Comparison of ENCODE assay signal across 8 cellular contexts in the genomic region with DNA sequence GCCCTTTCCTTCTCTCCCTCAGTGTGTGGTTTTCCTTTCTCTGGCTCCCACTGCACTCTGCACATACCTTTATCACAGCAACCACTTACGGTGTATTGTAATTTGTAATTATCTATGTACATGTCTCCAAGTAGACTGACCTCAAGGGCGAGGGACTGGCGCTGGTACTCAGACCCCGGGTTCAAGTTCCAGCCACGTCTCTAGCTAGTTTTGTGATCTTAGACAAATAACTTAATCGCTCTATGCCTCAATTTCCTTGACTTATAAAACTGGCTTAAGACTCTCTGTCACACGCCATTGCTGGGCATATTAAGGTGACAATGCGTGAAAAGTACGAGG. TPM values are rescaled to one million over a fixed set of nuclear protein-coding genes. Genes with fewer than 3 reads are reported as not detected.
A peak's percentile ranks its signal among the peaks of the same experiment; 100 is the strongest.
DNase-seq lines count a peak whose midpoint lies in the region; ATAC-seq and TF ChIP-seq lines count a peak whose summit lies in the region.

No MANE protein-coding gene starts in this region.

- H3K4me3 ChIP-seq in gastroesophageal sphincter (peak overlapping the region; percentile 84 to 98), skin epidermis (peak overlapping the region; percentile 26 to 96 (median 83))

- H3K4me3 Mint-ChIP-seq in H9 (peak overlapping the region; percentile 88), T-cell (peak overlapping the region; percentile 87 to 92 (median 90))

- H3K56ac ChIP-seq in H9 (ENCODE audit: insufficient read length, low read depth, low read length): no peak overlapping the region

- H3K14ac ChIP-seq in H9 (ENCODE audit: insufficient read depth, low read length): peak overlapping the region; percentile 8; the same call in 1 of the 2 replicates

- peaks cover 10% of the 10 kb centered on the region for H3K23me2 ChIP-seq in H9 (ENCODE audit: insufficient read length, low read depth, low read length, poor library complexity, severe bottlenecking)

- H3K9me3 ChIP-seq in H9 (ENCODE audit: control insufficient read depth, low read depth, low read length) (no peaks in the 10 kb centered on the region), gastroesophageal sphincter (no peaks in the 10 kb centered on the region)

- no peaks in the 10 kb centered on the region for H3K27me3 ChIP-seq in H9 (ENCODE audit: insufficient read depth, low read length)
- H3K27me3 ChIP-seq in gastroesophageal sphincter: no peaks in the 10 kb centered on the region

- no peak overlapping the region for H2BK120ac ChIP-seq in H9 (ENCODE audit: low read depth, low read length, poor library complexity, severe bottlenecking)

- H2BK12ac ChIP-seq in H9 (ENCODE audit: insufficient read length, low read depth, low read length): peak overlapping the region; percentile 60

- no peak overlapping the region for H4K91ac ChIP-seq in H9 (ENCODE audit: insufficient read length, low read depth, low read length)

- ATAC-seq in T-cell (replicated peaks in 1 of 4) (no peak), gastroesophageal sphincter (no peak), GM18909 (IDR thresholded peaks at IDR 0.05; ENCODE audit: poor library complexity, unreplicated experiment) (no peak), HG02981 (IDR thresholded peaks at IDR 0.05; ENCODE audit: unreplicated experiment) (no peak)

- CTCF ChIA-PET in T-cell (lab: Charles Lee): interaction anchor here (0.6 to 2.0 kb wide), 4 partner anchors 10 to 26 kb away, joined by 4 to 14 read pairs (median 6); no protein-coding TSS in a partner anchor

- H3K9ac ChIP-seq in H9 (ENCODE audit: extremely low read depth, insufficient read length, low read length): peak overlapping the region; percentile 85

- H3K27ac Mint-ChIP-seq in H9 (peak overlapping the region; percentile 97 to 98 (median 98)), T-cell (peak overlapping the region; percentile 95 to 96)

- H2BK15ac ChIP-seq in H9 (ENCODE audit: low read depth, low read length): no peak overlapping the region

- peak overlapping the region; percentile 76 for H2AK5ac ChIP-seq in H9 (ENCODE audit: insufficient read length, low read length)

- H3T11ph ChIP-seq in H9 (ENCODE audit: low read length): no peak overlapping the region

- peak overlapping the region; percentile 47 for H2BK5ac ChIP-seq in H9 (ENCODE audit: insufficient read length, low read length)

- peaks cover 5% of the 10 kb centered on the region for H3K79me1 ChIP-seq in H9 (ENCODE audit: insufficient read depth, low read depth, low read length, poor library complexity, severe bottlenecking)

- H3K4me2 ChIP-seq in H9 (ENCODE audit: insufficient read depth, insufficient read length, low read length): peak overlapping the region; percentile 94

- peaks cover 0 to 2% of the 10 kb centered on the region in 2 experiments; a peak in 1 of 5 replicates for H3K9me3 Mint-ChIP-seq in H9
- H3K9me3 Mint-ChIP-seq in T-cell: no peaks in the 10 kb centered on the region

- no peak for DNase-seq in H9
- peak in 1 of 34 experiments; percentile 5 for DNase-seq in T-cell
- no peak for DNase-seq in NOMO-1 treated with DMSO at 0.1 percent for 48 hours (lab: John Stamatoyannopoulos, UW; ENCODE audit: unreplicated experiment)
- DNase-seq in DMS153 (lab: John Stamatoyannopoulos, UW): no peak

- H3K4me1 ChIP-seq in H9 (ENCODE audit: insufficient read depth, low read length): peaks cover 5% of the 10 kb centered on the region
- H3K4me1 ChIP-seq in gastroesophageal sphincter: peaks cover 0 to 41% (median 12%) of the 10 kb centered on the region in 3 donors

- H3K4me1 Mint-ChIP-seq in H9: peaks cover 28 to 47% of the 10 kb centered on the region in 2 experiments
- H3K4me1 Mint-ChIP-seq in T-cell: peaks cover 22 to 41% (median 31%) of the 10 kb centered on the region in 3 donors

- no peak overlapping the region for H2AFZ ChIP-seq in H9 (ENCODE audit: low read length)

- peak overlapping the region; percentile 72 for H4K5ac ChIP-seq in H9 (ENCODE audit: insufficient read length, low read depth, low read length)

- H3K36me3 ChIP-seq in gastroesophageal sphincter: peaks cover 0 to 6% of the 10 kb centered on the region in 2 donors

- no peak for TF ChIP-seq POLR2A in gastroesophageal sphincter (IDR thresholded peaks at IDR 0.05)

- no peak overlapping the region; the same call in 1 of the 2 replicates for H3K4ac ChIP-seq in H9 (ENCODE audit: low read depth, low read length)

- no peak overlapping the region for H3K18ac ChIP-seq in H9 (ENCODE audit: insufficient read length, low read depth, low read length)

- no peak overlapping the region for H2BK20ac ChIP-seq in H9 (ENCODE audit: low read depth, low read length, poor library complexity, severe bottlenecking)

- no peak overlapping the region for H4K8ac ChIP-seq in H9 (replicated peaks; ENCODE audit: insufficient read length, low read depth, low read length)

- H3K27me3 Mint-ChIP-seq in H9 (ENCODE audit: low read depth) (no peaks in the 10 kb centered on the region; the same call in 1 of the 2 replicates), T-cell (no peaks in the 10 kb centered on the region)

- H3K27ac ChIP-seq in H9 (ENCODE audit: insufficient read length, low read depth, low read length) (peak overlapping the region; percentile 84), gastroesophageal sphincter (peak overlapping the region; percentile 8 to 100 (median 98)), skin epidermis (peak overlapping the region in 19 of 21 experiments; percentile 43 to 100 (median 97))

- WGBS in H9 (ENCODE audit: extremely low coverage, insufficient read length, low lambda C conversion rate): no CpG with 5 or more reads among the region's 9 CpGs
- 15 to 37% methylated on average over 4 to 9 of the region's 9 CpGs for WGBS in gastroesophageal sphincter (ENCODE audit: low coverage in 1 of 2), 2 donors

- TF ChIP-seq EP300 in gastroesophageal sphincter (IDR thresholded peaks at IDR 0.05): no peak

- H3K36me3 Mint-ChIP-seq in H9 (ENCODE audit: insufficient read depth in 1 of 3, low read depth in 3 of 3) (peaks cover 0 to 8% (median 4%) of the 10 kb centered on the region in 3 experiments; a peak in 4 of 7 replicates), T-cell (no peaks in the 10 kb centered on the region)

- H4K20me1 ChIP-seq in H9 (ENCODE audit: control insufficient read depth, insufficient read depth, insufficient read length): no peaks in the 10 kb centered on the region

- no peak overlapping the region for H3K23ac ChIP-seq in H9 (ENCODE audit: insufficient read length, low read depth, low read length)

- TF ChIP-seq CTCF in H9 (conservative IDR thresholded peaks at IDR 0.05) (no peak), gastroesophageal sphincter (IDR thresholded peaks at IDR 0.05) (no peak)

- POLR2A ChIA-PET in T-cell (lab: Charles Lee): interaction anchor here (0.6 to 2.1 kb wide), 11 partner anchors 13 to 1430 kb away, joined by 3 to 9 read pairs (median 5); partner anchors contain the start of genes DNAJB11 (in 1 of the 2) and TMEM41A (in 1 of the 2)

- peaks cover 26% of the 10 kb centered on the region for H3K79me2 ChIP-seq in H9 (ENCODE audit: insufficient read depth, low read length)

RNA-seq across cellular contexts. Expression of gene SENP2, which starts 0.6 kb away (rescaled TPM):
- total RNA-seq in H9 (2021) (89.4 and 90.1 TPM in 2 replicates), T-cell (10 to 100 TPM; 33.1 to 56.1 (median 41.9) TPM), gastroesophageal sphincter (10 to 100 TPM; 25.8 to 51.2 (median 40.2) TPM)

RNA-seq across cellular contexts. Expression of gene LIPH, which starts 33.1 kb away (rescaled TPM):
- total RNA-seq in H9 (2021) (0.17 and 0.37 TPM in 2 replicates), T-cell (under 1 TPM in 1 of 5 donors, not detected in 4; 0.63 TPM), gastroesophageal sphincter (1 to 10 TPM in 1 of 4 donors, under 1 TPM in 2, not detected in 1; 0.31 to 1.2 (median 0.58) TPM)
